ENCODE assay signal across 8 cellular contexts in the genomic region with DNA sequence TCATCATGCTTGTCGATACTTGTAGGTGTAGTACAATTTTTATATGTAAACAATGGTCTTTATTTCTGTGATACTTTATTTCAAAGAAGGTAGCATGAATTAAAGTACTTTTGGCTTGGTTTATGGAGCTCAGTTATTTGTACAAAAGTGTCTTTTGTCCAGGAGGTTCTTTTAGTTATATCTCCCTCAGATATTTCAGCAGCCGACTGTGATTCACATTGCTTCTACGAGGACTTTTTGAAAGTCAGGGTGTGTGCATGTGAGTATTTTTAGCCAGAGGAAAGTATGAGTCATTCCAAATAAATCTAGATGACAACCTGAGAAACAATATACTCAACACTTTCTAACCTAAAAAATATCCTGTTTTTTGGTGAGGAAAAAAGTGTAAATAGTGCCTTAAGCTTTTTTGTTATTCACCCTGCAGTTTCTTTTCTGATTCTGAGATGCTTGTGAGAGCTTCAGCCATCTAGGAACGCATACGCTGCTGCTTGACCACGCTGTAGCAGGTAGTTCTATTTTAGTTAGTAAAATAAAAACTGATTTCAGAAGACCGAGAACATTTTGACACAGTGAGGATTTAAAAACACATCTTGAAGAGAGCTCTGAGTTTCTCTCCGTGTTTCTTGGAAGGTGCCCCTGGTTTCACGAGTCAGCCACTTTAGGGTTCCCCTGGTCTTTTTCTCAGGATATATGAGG. TPM values are rescaled to one million over a fixed set of nuclear protein-coding genes. Genes with fewer than 3 reads are reported as not detected.
A peak's percentile ranks its signal among the peaks of the same experiment; 100 is the strongest.
DNase-seq lines count a peak whose midpoint lies in the region; ATAC-seq and TF ChIP-seq lines count a peak whose summit lies in the region.

No MANE protein-coding gene starts in this region.

- no peaks in the 10 kb centered on the region for H3K27me3 ChIP-seq in BJ (ENCODE audit: control insufficient read depth, insufficient read depth, low read length)

- CTCF ChIA-PET in BJ (lab: Yijun Ruan, JAX): interaction anchor here (0.6 to 1.9 kb wide), 3 partner anchors 10 to 515 kb away, joined by 3 to 6 read pairs (median 3); no protein-coding TSS in a partner anchor

- POLR2A ChIA-PET in BJ (lab: Charles Lee): no interaction called here

- no peaks in the 10 kb centered on the region for H3K27me3 Mint-ChIP-seq in T-helper 17 cell
- H3K27me3 Mint-ChIP-seq in natural killer cell (ENCODE audit: low read depth in 2 of 2): no peaks in the 10 kb centered on the region

- DNase-seq in BJ (ENCODE audit: low read depth) (peak; percentile 85), T-helper 17 cell (no peak), epithelial cell of prostate (ENCODE audit: low read depth, low spot score) (peak; percentile 74), natural killer cell (no peak), COR-L47 (lab: John Stamatoyannopoulos, UW) (no peak), NCI-H1105 (lab: John Stamatoyannopoulos, UW) (no peak)

- H3K36me3 Mint-ChIP-seq in T-helper 17 cell (ENCODE audit: low read depth) (no peaks in the 10 kb centered on the region), natural killer cell (no peaks in the 10 kb centered on the region)

- H3K4me3 Mint-ChIP-seq in T-helper 17 cell: peak overlapping the region; percentile 87
- H3K4me3 Mint-ChIP-seq in natural killer cell: peak overlapping the region; percentile 76

- no peaks in the 10 kb centered on the region for H3K9me3 Mint-ChIP-seq in natural killer cell

- peak overlapping the region; percentile 98 for H3K27ac ChIP-seq in epithelial cell of prostate

- H3K4me3 ChIP-seq in BJ (ENCODE audit: low read depth, low read length): 0 out of 2 replicates have a peak overlapping the region, but pooled peaks have one; percentile 0

- ATAC-seq in GM18909 (IDR thresholded peaks at IDR 0.05; ENCODE audit: poor library complexity, unreplicated experiment): peak; percentile 70
- ATAC-seq in HG03342 (IDR thresholded peaks at IDR 0.05; ENCODE audit: unreplicated experiment): peak; percentile 66
- peak; percentile 36 for ATAC-seq in T-helper 17 cell
- peak in 2 of 3 donors; percentile 33 to 53 for ATAC-seq in natural killer cell

- H3K27ac Mint-ChIP-seq in T-helper 17 cell (peak overlapping the region; percentile 95), natural killer cell (peak overlapping the region; percentile 69 to 77)

- H3K4me1 Mint-ChIP-seq in T-helper 17 cell (peaks cover 35% of the 10 kb centered on the region), natural killer cell (peaks cover 35 to 42% of the 10 kb centered on the region in 2 donors)

- TF ChIP-seq CTCF in BJ (IDR thresholded peaks at IDR 0.05; ENCODE audit: insufficient read depth, low read depth, low read length): no peak
- TF ChIP-seq CTCF in natural killer cell (IDR thresholded peaks at IDR 0.05): no peak

- peaks cover 2% of the 10 kb centered on the region; the same call in 1 of the 2 replicates for H3K36me3 ChIP-seq in BJ (ENCODE audit: control insufficient read depth, insufficient read depth, low read length)

- intact Hi-C loops in natural killer cell (cut with micrococcal nuclease): no loop called here

- no peaks in the 10 kb centered on the region for H3K9me3 ChIP-seq in T-helper 17 cell (ENCODE audit: control insufficient read depth, low read length, poor library complexity, severe bottlenecking)

RNA-seq across cellular contexts. Expression of gene SUN1, which starts 0.5 kb away (rescaled TPM):
- polyA plus RNA-seq in BJ (2011; rRNA removed): 177 and 222 TPM in 2 replicates
- 87.6 and 107 TPM in 2 replicates for polyA minus RNA-seq in BJ (2011; rRNA and poly(A)+ RNA removed)
- total RNA-seq in T-helper 17 cell (10 to 100 TPM; 89.7 to 97.5 TPM), natural killer cell (10 to 100 TPM; 40.2 to 63.5 (median 48.0) TPM)

RNA-seq across cellular contexts. Expression of gene GET4, which starts 44.6 kb away (rescaled TPM):
- polyA plus RNA-seq in BJ (2011; rRNA removed): 15.6 and 21.7 TPM in 2 replicates
- 8.7 and 15.9 TPM in 2 replicates for polyA minus RNA-seq in BJ (2011; rRNA and poly(A)+ RNA removed)
- total RNA-seq in T-helper 17 cell (10 to 100 TPM; 58.5 to 81.0 TPM), natural killer cell (10 to 100 TPM; 69.3 to 81.6 (median 73.2) TPM)

Comparison
In these comparisons a context has a peak if more than half of its experiments do, and no peak if none do; other contexts are left out.
1. DNase-seq: peak in BJ (single experiment) and epithelial cell of prostate (single experiment); none in T-helper 17 cell (0 of 3), natural killer cell (single experiment), COR-L47 (single experiment) and NCI-H1105 (single experiment).
2. Peak in every context shown above with its lines, with median percentiles within 50 percentile points of each other: ATAC-seq.